12 cellular contexts compared by ENCODE assay signal in genomic region chr15:64858136-64858535, GRCh38. TPM values are rescaled to one million over a fixed set of nuclear protein-coding genes. Genes with fewer than 3 reads are reported as not detected.
DNase-seq lines count a peak whose midpoint lies in the region; ATAC-seq, FAIRE-seq and TF ChIP-seq lines count a peak whose summit lies in the region.
"Had no signal": no experiment of that assay in that cellular context is flagged by ENCODE, and none has a peak within 500 bp of the region (broad histone marks: within the 10 kb centered on the region; RNA-seq: fewer than 3 reads in every experiment).

No MANE protein-coding gene starts in this region.

- POLR2A ChIA-PET in CD8-positive, alpha-beta T cell (lab: Charles Lee), result interaction anchor here (0.5 to 1.4 kb wide), 2 partner anchors 15 to 431 kb away, joined by 3 to 6 read pairs; no protein-coding TSS in a partner anchor

- peak overlapping the region; percentile 72 for H3K27ac Mint-ChIP-seq in CD8-positive, alpha-beta T cell

- CTCF ChIA-PET in CD8-positive, alpha-beta T cell (lab: Charles Lee), result no interaction called here

- no peak for ATAC-seq in CD8-positive, alpha-beta T cell
- ATAC-seq in gastroesophageal sphincter (no peak), HG02623 (IDR thresholded peaks at IDR 0.05; ENCODE audit: unreplicated experiment) (no peak)

- TF ChIP-seq EP300 in gastroesophageal sphincter (IDR thresholded peaks at IDR 0.05) (no peak), sigmoid colon (IDR thresholded peaks at IDR 0.05) (no peak)

- H3K36me3 ChIP-seq in CD8-positive, alpha-beta T cell (ENCODE audit: insufficient read depth, low read length), result peaks cover 38% of the 10 kb centered on the region
- H3K36me3 ChIP-seq in gastroesophageal sphincter, result peaks cover 0 to 58% of the 10 kb centered on the region in 2 donors
- H3K36me3 ChIP-seq in sigmoid colon, result peaks cover 14 to 63% (median 26%) of the 10 kb centered on the region in 4 donors

- peaks cover 43% of the 10 kb centered on the region for H3K4me1 Mint-ChIP-seq in CD8-positive, alpha-beta T cell (ENCODE audit: low read depth)

- no peaks in the 10 kb centered on the region for H3K27me3 Mint-ChIP-seq in CD8-positive, alpha-beta T cell (ENCODE audit: low read depth)

- no peaks in the 10 kb centered on the region for H3K27me3 ChIP-seq in CD8-positive, alpha-beta T cell (ENCODE audit: insufficient read depth, low read length)
- H3K27me3 ChIP-seq in gastroesophageal sphincter, result no peaks in the 10 kb centered on the region
- no peaks in the 10 kb centered on the region for H3K27me3 ChIP-seq in sigmoid colon

- no peak for TF ChIP-seq POLR2A in gastroesophageal sphincter (IDR thresholded peaks at IDR 0.05)
- no peak for TF ChIP-seq POLR2A in sigmoid colon (IDR thresholded peaks at IDR 0.05)
- no peak for TF ChIP-seq POLR2A in GM12891 (IDR thresholded peaks at IDR 0.05; ENCODE audit: low read depth, low read length)

- peaks cover 79% of the 10 kb centered on the region for H3K36me3 Mint-ChIP-seq in CD8-positive, alpha-beta T cell

- no peak for DNase-seq in CD8-positive, alpha-beta T cell
- peak; percentile 66 for DNase-seq in NCI-H69 (lab: John Stamatoyannopoulos, UW)
- DNase-seq in sigmoid colon, result no peak
- DNase-seq in NCI-H128 (lab: John Stamatoyannopoulos, UW; ENCODE audit: unreplicated experiment), result no peak
- DNase-seq in GM12891 (ENCODE audit: insufficient read length, low spot score), result no peak
- no peak for DNase-seq in NCI-H82 treated with DMSO at 0.1 percent for 48 hours (lab: John Stamatoyannopoulos, UW; ENCODE audit: unreplicated experiment)
- DNase-seq: islet precursor cell had no signal

- intact Hi-C loops in CD8-positive, alpha-beta T cell (cut with DNase I, micrococcal nuclease), result no loop called here
- intact Hi-C loops in sigmoid colon (cut with DNase I), result no loop called here

- no peaks in the 10 kb centered on the region for H3K9me3 Mint-ChIP-seq in CD8-positive, alpha-beta T cell

- peaks cover 31% of the 10 kb centered on the region for H3K4me1 ChIP-seq in CD8-positive, alpha-beta T cell (ENCODE audit: insufficient read depth, low read length)
- H3K4me1 ChIP-seq in gastroesophageal sphincter (peaks cover 20 to 90% (median 74%) of the 10 kb centered on the region in 3 donors), sigmoid colon (peaks cover 0 to 68% (median 62%) of the 10 kb centered on the region in 4 donors)
- H3K4me1 ChIP-seq: HAP-1 had no signal

- TF ChIP-seq CTCF in CD8-positive, alpha-beta T cell (IDR thresholded peaks at IDR 0.05), result no peak
- no peak for TF ChIP-seq CTCF in gastroesophageal sphincter (IDR thresholded peaks at IDR 0.05)
- no peak for TF ChIP-seq CTCF in sigmoid colon (IDR thresholded peaks at IDR 0.05)

- no peak overlapping the region for H3K27ac ChIP-seq in CD8-positive, alpha-beta T cell (ENCODE audit: low read depth, low read length)
- H3K27ac ChIP-seq in gastroesophageal sphincter, result peak overlapping the region; percentile 47 to 96 (median 90)
- H3K27ac ChIP-seq in sigmoid colon, result peak overlapping the region; percentile 79 to 98 (median 87)

- no peak overlapping the region for H3K4me3 ChIP-seq in CD8-positive, alpha-beta T cell (ENCODE audit: low read depth, low read length)
- H3K4me3 ChIP-seq in gastroesophageal sphincter (no peak overlapping the region), sigmoid colon (no peak overlapping the region)
- H3K4me3 ChIP-seq: HAP-1 had no signal

- H3K4me3 Mint-ChIP-seq in CD8-positive, alpha-beta T cell, result no peak overlapping the region

- no peaks in the 10 kb centered on the region for H3K9me3 ChIP-seq in CD8-positive, alpha-beta T cell (ENCODE audit: low read length)
- H3K9me3 ChIP-seq in gastroesophageal sphincter, result no peaks in the 10 kb centered on the region
- no peaks in the 10 kb centered on the region for H3K9me3 ChIP-seq in sigmoid colon
- H3K9me3 ChIP-seq: HAP-1 had no signal

- no peak for FAIRE-seq in GM12891 (lab: Jason Lieb, UNC)
- FAIRE-seq: endothelial cell of umbilical vein, TTC549 had no signal

- WGBS in gastroesophageal sphincter (ENCODE audit: low coverage in 1 of 2), 2 donors, result 25 to 30% methylated on average over 4 of the region's 4 CpGs
- 48 to 73% methylated on average over 4 of the region's 4 CpGs for WGBS in sigmoid colon, 2 donors

TF ChIP-seq in GM12891, 5 proteins besides CTCF, POLR2A, EP300 and RAD21:
- no peak for TF ChIP-seq POU2F2 (IDR thresholded peaks at IDR 0.05; ENCODE audit: low read depth, low read length)
- no peak for TF ChIP-seq TAF1 (IDR thresholded peaks at IDR 0.05; ENCODE audit: low read depth, low read length)
- TF ChIP-seq PAX5 (IDR thresholded peaks at IDR 0.05; ENCODE audit: insufficient read depth, low read length, severe bottlenecking), result no peak
- no peak for TF ChIP-seq POLR2AphosphoS5 (IDR thresholded peaks at IDR 0.05; ENCODE audit: low read depth, low read length)
- TF ChIP-seq SPI1 (IDR thresholded peaks at IDR 0.05; ENCODE audit: low read depth, low read length), result no peak

RNA-seq across cellular contexts. Expression of gene PLEKHO2, which starts 16.4 kb away (rescaled TPM):
- total RNA-seq in CD8-positive, alpha-beta T cell, result 1 to 10 TPM; 7.9 to 8.2 TPM
- total RNA-seq in gastroesophageal sphincter (10 to 100 TPM; 27.1 to 47.9 (median 43.1) TPM), sigmoid colon (10 to 100 TPM; 20.1 to 43.4 (median 23.0) TPM)
- polyA plus RNA-seq in sigmoid colon, result 10 to 100 TPM; 11.4 to 17.9 (median 12.7) TPM
- polyA plus RNA-seq in GM12891 (2012; ENCODE audit: low read depth, missing spikeins), result 14.7 TPM

RNA-seq across cellular contexts. Expression of gene PIF1, which starts 32.7 kb away (rescaled TPM):
- total RNA-seq in CD8-positive, alpha-beta T cell, result under 1 TPM; 0.50 to 0.76 TPM
- total RNA-seq in gastroesophageal sphincter, result 1 to 10 TPM; 1.6 to 3.4 (median 2.3) TPM
- total RNA-seq in sigmoid colon, result 1 to 10 TPM; 1.2 to 6.9 (median 2.5) TPM
- polyA plus RNA-seq in sigmoid colon, result 10 to 100 TPM in 1 of 3 donors, 1 to 10 TPM in 1, under 1 TPM in 1; 0.69 to 12.9 (median 2.4) TPM
- 20.0 TPM for polyA plus RNA-seq in GM12891 (2012; ENCODE audit: low read depth, missing spikeins)

RNA-seq across cellular contexts. Expression of gene ANKDD1A, which starts 53.6 kb away (rescaled TPM):
- total RNA-seq in CD8-positive, alpha-beta T cell, result 1 to 10 TPM; 3.6 to 4.1 TPM
- total RNA-seq in gastroesophageal sphincter (10 to 100 TPM in 2 of 4 donors, 1 to 10 TPM in 2; 4.6 to 15.6 (median 8.5) TPM), sigmoid colon (1 to 10 TPM; 4.9 to 9.4 (median 8.0) TPM)
- polyA plus RNA-seq in sigmoid colon, result 1 to 10 TPM in 1 of 3 donors, under 1 TPM in 1, not detected in 1; 0.60 to 1.1 TPM
- 1.9 TPM for polyA plus RNA-seq in GM12891 (2012; ENCODE audit: low read depth, missing spikeins)
